ENCODE assay signal across 8 cellular contexts in the genomic region with DNA sequence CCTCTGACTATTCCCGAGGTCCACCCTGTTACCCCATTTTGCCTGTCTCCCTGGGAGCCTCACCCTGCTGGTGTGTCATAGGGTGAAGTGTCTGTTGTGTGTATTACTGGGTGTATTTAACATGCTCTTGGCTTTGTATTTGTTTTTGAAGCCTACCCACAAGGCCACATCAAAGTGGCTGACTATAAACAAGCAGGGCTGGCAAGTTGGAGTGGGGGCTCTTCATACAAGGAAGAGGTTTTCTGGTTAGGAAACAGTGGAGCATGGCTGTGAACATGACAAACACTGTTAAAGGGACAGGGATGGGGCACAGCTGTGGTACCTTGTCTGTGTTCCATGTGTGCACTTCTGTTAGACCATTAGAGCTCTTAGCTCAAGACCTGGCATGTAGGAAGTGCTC. TPM values are rescaled to one million over a fixed set of nuclear protein-coding genes. Genes with fewer than 3 reads are reported as not detected.
A peak's percentile ranks its signal among the peaks of the same experiment; 100 is the strongest.
DNase-seq lines count a peak whose midpoint lies in the region; ATAC-seq, FAIRE-seq and TF ChIP-seq lines count a peak whose summit lies in the region.

No MANE protein-coding gene starts in this region.

- H3K27ac ChIP-seq in IMR-90 (ENCODE audit: insufficient read depth, low read length) (no peak overlapping the region), mesenchymal stem cell (ENCODE audit: low read length, poor library complexity, severe bottlenecking) (no peak overlapping the region), kidney (ENCODE audit: low read depth in 2 of 2, low read length in 2 of 2) (no peak overlapping the region)

- CTCF ChIA-PET in IMR-90 (lab: Yijun Ruan, JAX), result interaction anchor here (0.8 kb wide), 1 partner anchor 16 kb away, joined by 3 read pairs; no protein-coding TSS in a partner anchor

- H3K23ac ChIP-seq in IMR-90 (ENCODE audit: low read depth, low read length), result no peak overlapping the region
- H3K23ac ChIP-seq in mesenchymal stem cell (ENCODE audit: low read length in 2 of 2), result no peak overlapping the region

- peak overlapping the region; percentile 69 to 81 for H3K4me3 Mint-ChIP-seq in activated T-cell treated with anti-CD3 and anti-CD28 coated beads, Interleukin-2, amount 50 U/mL, for 72 hours

- no peak overlapping the region for H4K5ac ChIP-seq in IMR-90 (ENCODE audit: low read depth, low read length)

- H2BK15ac ChIP-seq in IMR-90 (ENCODE audit: low read depth, low read length) (no peak overlapping the region), mesenchymal stem cell (ENCODE audit: low read depth, poor library complexity, severe bottlenecking) (no peak overlapping the region)

- peaks cover 7% of the 10 kb centered on the region; the same call in 1 of the 2 replicates for H3K9me1 ChIP-seq in IMR-90 (ENCODE audit: insufficient read depth, low read length)

- no peak overlapping the region for H2BK20ac ChIP-seq in IMR-90 (ENCODE audit: low read depth, low read length)

- no peaks in the 10 kb centered on the region for H3K9me3 Mint-ChIP-seq in activated T-cell treated with anti-CD3 and anti-CD28 coated beads, Interleukin-2, amount 50 U/mL, for 72 hours

- ATAC-seq in GM18907 (IDR thresholded peaks at IDR 0.05; ENCODE audit: unreplicated experiment) (peak; percentile 24), IMR-90 (ENCODE audit: low read depth) (peak; percentile 78), HG03469 (IDR thresholded peaks at IDR 0.05; ENCODE audit: unreplicated experiment) (no peak)
- ATAC-seq in activated T-cell treated with anti-CD3 and anti-CD28 coated beads, Interleukin-2, amount 50 U/mL, for 72 hours (replicated peaks in 1 of 2), result peak; percentile 68 to 73

- TF ChIP-seq RAD21 in IMR-90 (IDR thresholded peaks at IDR 0.05; ENCODE audit: low read length), result no peak

- H3K4ac ChIP-seq in IMR-90 (ENCODE audit: low read depth, low read length), result no peak overlapping the region
- no peak overlapping the region for H3K4ac ChIP-seq in mesenchymal stem cell (ENCODE audit: low read depth in 1 of 2, low read length in 2 of 2)

- no peaks in the 10 kb centered on the region; the same call in none of the 2 replicates for H3K27me3 ChIP-seq in IMR-90 (ENCODE audit: control insufficient read depth, insufficient read depth, low read length)
- no peaks in the 10 kb centered on the region for H3K27me3 ChIP-seq in mesenchymal stem cell (ENCODE audit: control insufficient read depth in 1 of 2, insufficient read depth in 1 of 2, low read length in 2 of 2)

- H3K4me1 ChIP-seq in IMR-90 (ENCODE audit: control insufficient read depth, insufficient read depth, low read length) (peaks cover 8% of the 10 kb centered on the region), mesenchymal stem cell (ENCODE audit: control insufficient read depth, insufficient read depth, low read depth, low read length) (peaks cover 6% of the 10 kb centered on the region), kidney (ENCODE audit: control insufficient read depth in 1 of 2, insufficient read depth in 1 of 2, low read depth in 1 of 2, low read length in 2 of 2) (peaks cover 7 to 11% of the 10 kb centered on the region in 2 donors)

- H2AK5ac ChIP-seq in IMR-90 (ENCODE audit: low read depth, low read length) (no peak overlapping the region), mesenchymal stem cell (ENCODE audit: low read length, severe bottlenecking) (no peak overlapping the region)

- H3K4me1 Mint-ChIP-seq in activated T-cell treated with anti-CD3 and anti-CD28 coated beads, Interleukin-2, amount 50 U/mL, for 72 hours (ENCODE audit: low read depth), result peaks cover 87% of the 10 kb centered on the region

- peak overlapping the region; percentile 23; the same call in 1 of the 2 replicates for H3K4me2 ChIP-seq in IMR-90 (ENCODE audit: low read depth, low read length)
- H3K4me2 ChIP-seq in mesenchymal stem cell (ENCODE audit: low read length, poor library complexity, severe bottlenecking), result no peak overlapping the region

- H3K27me3 Mint-ChIP-seq in activated T-cell treated with anti-CD3 and anti-CD28 coated beads, Interleukin-2, amount 50 U/mL, for 72 hours (ENCODE audit: low read depth), result no peaks in the 10 kb centered on the region

- dilution Hi-C loops in IMR-90 (cut with HindIII; ENCODE audit: low sequenced_read_pairs, unreplicated experiment), result no loop called here

- H2BK12ac ChIP-seq in mesenchymal stem cell (ENCODE audit: low read length in 2 of 2), result no peak overlapping the region

- no peaks in the 10 kb centered on the region for H3K36me3 ChIP-seq in IMR-90 (ENCODE audit: control insufficient read depth, insufficient read depth, low read length)
- H3K36me3 ChIP-seq in mesenchymal stem cell (ENCODE audit: control insufficient read depth in 1 of 2, insufficient read depth in 2 of 2, low read depth in 1 of 2, low read length in 2 of 2), result peaks cover 1 to 2% of the 10 kb centered on the region in 2 experiments
- H3K36me3 ChIP-seq in kidney (ENCODE audit: control insufficient read depth in 1 of 2, insufficient read depth in 2 of 2, low read length in 2 of 2), result no peaks in the 10 kb centered on the region

- TF ChIP-seq POLR2A in IMR-90 (IDR thresholded peaks at IDR 0.05; ENCODE audit: low read depth, low read length), result no peak

- no peak overlapping the region for H4K8ac ChIP-seq in IMR-90 (ENCODE audit: low read depth in 2 of 2, low read length in 2 of 2)
- H4K8ac ChIP-seq in mesenchymal stem cell (ENCODE audit: low read length), result no peak overlapping the region

- POLR2A ChIA-PET in IMR-90 (lab: Charles Lee; ENCODE audit: unreplicated experiment), result no interaction called here

- H3K79me1 ChIP-seq in IMR-90 (ENCODE audit: low read depth in 1 of 2, low read length in 2 of 2) (peaks cover 7 to 31% of the 10 kb centered on the region in 2 experiments), mesenchymal stem cell (replicated peaks; ENCODE audit: low read length, poor library complexity, severe bottlenecking) (peaks cover 33% of the 10 kb centered on the region)

- H4K20me1 ChIP-seq in IMR-90 (ENCODE audit: insufficient read depth, low read length), result peaks cover 22% of the 10 kb centered on the region; the same call in 1 of the 2 replicates

- intact Hi-C loops in IMR-90 (cut with micrococcal nuclease), result no loop called here
- intact Hi-C loops in kidney (cut with DNase I), result no loop called here

- H2BK5ac ChIP-seq in IMR-90 (ENCODE audit: low read depth, low read length, poor library complexity, severe bottlenecking) (no peak overlapping the region), mesenchymal stem cell (ENCODE audit: low read depth, low read length, poor library complexity, severe bottlenecking) (no peak overlapping the region)

- no peak overlapping the region for H4K91ac ChIP-seq in IMR-90 (ENCODE audit: insufficient read depth, low read depth, low read length)
- H4K91ac ChIP-seq in mesenchymal stem cell (ENCODE audit: low read length), result no peak overlapping the region

- no CpG with 5 or more reads among the region's 1 CpG for WGBS in IMR-90 (ENCODE audit: extremely low coverage in 2 of 2, insufficient read length in 1 of 2), 2 experiments
- 57% methylated on average over 1 of the region's 1 CpG for WGBS in mesenchymal stem cell

- TF ChIP-seq CTCF in IMR-90 (conservative IDR thresholded peaks at IDR 0.05; ENCODE audit: low read depth, low read length) (no peak), kidney (IDR thresholded peaks at IDR 0.05; ENCODE audit: borderline replicate concordance, extremely low read depth, insufficient read depth) (no peak)

- no peak overlapping the region for H2BK120ac ChIP-seq in IMR-90 (ENCODE audit: low read depth, low read length)
- H2BK120ac ChIP-seq in mesenchymal stem cell (ENCODE audit: low read depth, low read length), result no peak overlapping the region

- H3K27ac Mint-ChIP-seq in activated T-cell treated with anti-CD3 and anti-CD28 coated beads, Interleukin-2, amount 50 U/mL, for 72 hours, result peak overlapping the region; percentile 96

- no peak overlapping the region for H2AFZ ChIP-seq in IMR-90 (replicated peaks; ENCODE audit: low read length, poor library complexity)
- no peak overlapping the region for H2AFZ ChIP-seq in mesenchymal stem cell (ENCODE audit: low read depth, low read length)

- H3K9ac ChIP-seq in IMR-90 (ENCODE audit: low read depth, low read length) (no peak overlapping the region), mesenchymal stem cell (ENCODE audit: low read length) (peak overlapping the region; percentile 25), kidney (ENCODE audit: low read length in 2 of 2) (no peak overlapping the region)

- DNase-seq in IMR-90 (peak; percentile 69), mesenchymal stem cell (peak; percentile 80), kidney (no peak), hippocampal formation (lab: John Stamatoyannopoulos, UW) (no peak), NCI-H1930 (lab: John Stamatoyannopoulos, UW) (no peak)
- DNase-seq in activated T-cell treated with anti-CD3 and anti-CD28 coated beads, Interleukin-2, amount 50 U/mL, for 72 hours, result peak; percentile 68 to 72

- H3K14ac ChIP-seq in IMR-90 (replicated peaks; ENCODE audit: low read depth, low read length) (no peak overlapping the region), mesenchymal stem cell (ENCODE audit: low read length in 2 of 2) (no peak overlapping the region)

- in situ Hi-C loops in IMR-90 (cut with MboI; ENCODE audit: low sequenced_read_pairs), result no loop called here

- BruUV-seq in IMR-90 (replicated peaks; lab: Mats Ljungman, UMichigan), result no TSS peak

- H3K9me3 ChIP-seq in IMR-90 (ENCODE audit: control insufficient read depth, insufficient read depth, low read length) (no peaks in the 10 kb centered on the region), mesenchymal stem cell (ENCODE audit: control insufficient read depth, low read length) (no peaks in the 10 kb centered on the region), kidney (ENCODE audit: control insufficient read depth in 1 of 2, low read length in 2 of 2) (no peaks in the 10 kb centered on the region)

- H3K4me3 ChIP-seq in IMR-90 (ENCODE audit: insufficient read depth, low read depth, low read length) (no peak overlapping the region), mesenchymal stem cell (ENCODE audit: insufficient read depth in 1 of 2, low read depth in 1 of 2, low read length in 2 of 2) (no peak overlapping the region), kidney (ENCODE audit: low read length in 2 of 2) (no peak overlapping the region)

- H3K56ac ChIP-seq in IMR-90 (ENCODE audit: extremely low read depth, insufficient read depth, low read length), result no peak overlapping the region

- FAIRE-seq in kidney (lab: Jason Lieb, UNC), result no peak

- H3K36me3 Mint-ChIP-seq in activated T-cell treated with anti-CD3 and anti-CD28 coated beads, Interleukin-2, amount 50 U/mL, for 72 hours (ENCODE audit: insufficient read depth in 2 of 2), result peaks cover 7 to 22% of the 10 kb centered on the region in 2 donors

- no peak overlapping the region for H2AK9ac ChIP-seq in IMR-90 (replicated peaks; ENCODE audit: low read depth, low read length, poor library complexity)

- H3K18ac ChIP-seq in IMR-90 (ENCODE audit: low read depth, low read length) (no peak overlapping the region), mesenchymal stem cell (ENCODE audit: low read depth in 1 of 2, low read length in 2 of 2) (no peak overlapping the region)

RNA-seq across cellular contexts. Expression of gene HECA, which starts 26.3 kb away (rescaled TPM):
- 4.3 and 7.2 TPM in 2 replicates for total RNA-seq in IMR-90 (2012; rRNA removed)
- 2.5 and 3.1 TPM in 2 replicates for polyA plus RNA-seq in IMR-90 (2012; rRNA removed)
- 1.5 and 2.1 TPM in 2 replicates for polyA plus RNA-seq in IMR-90 (2012; cell fraction: cytosol; rRNA removed)
- 0.92 and 1.8 TPM in 2 replicates for polyA plus RNA-seq in IMR-90 (2012; cell fraction: nucleus; rRNA removed; ENCODE audit: low replicate concordance)
- total RNA-seq in activated T-cell treated with anti-CD3 and anti-CD28 coated beads, Interleukin-2, amount 50 U/mL, for 72 hours, result 10 to 100 TPM; 77.6 to 89.7 TPM
- 9.4 TPM for polyA plus RNA-seq in mesenchymal stem cell (2013, experiment 1 of 2)
- polyA plus RNA-seq in mesenchymal stem cell (2013, experiment 2 of 2), result 9.6 TPM
- 22.0 TPM for total RNA-seq in kidney
- polyA plus RNA-seq in kidney (ENCODE audit: insufficient read depth, low read depth, low replicate concordance), result 5.2 TPM

Comparison
In these comparisons a context has a peak if more than half of its experiments do, and no peak if none do; other contexts are left out.
1. DNase-seq: peak in IMR-90 (single experiment), activated T-cell treated with anti-CD3 and anti-CD28 coated beads, Interleukin-2, amount 50 U/mL, for 72 hours (2 of 2) and mesenchymal stem cell (single experiment); none in kidney (single experiment), hippocampal formation (0 of 2) and NCI-H1930 (0 of 2).